In genomic region chr4:108303488-108304177, GRCh38 we compare ENCODE assay signal across 20 cellular contexts.
DNase-seq lines count a peak whose midpoint lies in the region; ATAC-seq and TF ChIP-seq lines count a peak whose summit lies in the region.
"Had no signal": no experiment of that assay in that cellular context is flagged by ENCODE, and none has a peak within 500 bp of the region (broad histone marks: within the 10 kb centered on the region; RNA-seq: fewer than 3 reads in every experiment).

No MANE protein-coding gene starts in this region.

- no peak overlapping the region for H3K4ac ChIP-seq in mesenchymal stem cell (ENCODE audit: low read depth in 1 of 2, low read length in 2 of 2)

- H3K27me3 ChIP-seq in brain microvascular endothelial cell (replicated peaks) (no peaks in the 10 kb centered on the region), mesenchymal stem cell (ENCODE audit: control insufficient read depth in 1 of 2, insufficient read depth in 1 of 2, low read length in 2 of 2) (no peaks in the 10 kb centered on the region)
- H3K27me3 ChIP-seq in effector memory CD4-positive, alpha-beta T cell (replicated peaks; ENCODE audit: control insufficient read depth, insufficient read depth, low read length, poor library complexity, severe bottlenecking) = no peaks in the 10 kb centered on the region
- H3K27me3 ChIP-seq: vagina had no signal

- H2BK15ac ChIP-seq in mesenchymal stem cell (ENCODE audit: low read depth, poor library complexity, severe bottlenecking) = no peak overlapping the region

- H3K14ac ChIP-seq in mesenchymal stem cell (ENCODE audit: low read length in 2 of 2) = no peak overlapping the region

- no peak overlapping the region for H3K23ac ChIP-seq in mesenchymal stem cell (ENCODE audit: low read length in 2 of 2)

- H2AK5ac ChIP-seq in mesenchymal stem cell (ENCODE audit: low read length, severe bottlenecking) = no peak overlapping the region

- H2BK120ac ChIP-seq in mesenchymal stem cell (ENCODE audit: low read depth, low read length) = no peak overlapping the region

- H4K91ac ChIP-seq in mesenchymal stem cell (ENCODE audit: low read length) = no peak overlapping the region

- H3K18ac ChIP-seq in mesenchymal stem cell (ENCODE audit: low read depth in 1 of 2, low read length in 2 of 2) = no peak overlapping the region

- in situ Hi-C loops in brain microvascular endothelial cell (cut with HindIII; ENCODE audit: low pct_ligation_motif_present, low sequenced_read_pairs) = no loop called here

- H3K9ac ChIP-seq in mesenchymal stem cell (ENCODE audit: low read length) = no peak overlapping the region

- no peak overlapping the region for H3K27ac ChIP-seq in brain microvascular endothelial cell
- no peak overlapping the region for H3K27ac ChIP-seq in mesenchymal stem cell (ENCODE audit: low read length, poor library complexity, severe bottlenecking)
- H3K27ac ChIP-seq in effector memory CD4-positive, alpha-beta T cell (ENCODE audit: insufficient read depth, low read length, poor library complexity, severe bottlenecking) = no peak overlapping the region
- H3K27ac ChIP-seq: vagina had no signal

- no peak for TF ChIP-seq CTCF in brain microvascular endothelial cell (IDR thresholded peaks at IDR 0.05; ENCODE audit: low read depth, low read length, missing control alignments)

- no peak overlapping the region for H3K4me2 ChIP-seq in mesenchymal stem cell (ENCODE audit: low read length, poor library complexity, severe bottlenecking)
- H3K4me2 ChIP-seq: smooth muscle cell had no signal

- H3K4me1 ChIP-seq in mesenchymal stem cell (ENCODE audit: control insufficient read depth, insufficient read depth, low read depth, low read length) = no peaks in the 10 kb centered on the region
- no peaks in the 10 kb centered on the region for H3K4me1 ChIP-seq in effector memory CD4-positive, alpha-beta T cell (ENCODE audit: control insufficient read depth, insufficient read depth, low read length, poor library complexity, severe bottlenecking)
- H3K4me1 ChIP-seq: vagina had no signal

- H3K36me3 ChIP-seq in brain microvascular endothelial cell (replicated peaks) (no peaks in the 10 kb centered on the region), mesenchymal stem cell (ENCODE audit: control insufficient read depth in 1 of 2, insufficient read depth in 2 of 2, low read depth in 1 of 2, low read length in 2 of 2) (no peaks in the 10 kb centered on the region)
- no peaks in the 10 kb centered on the region for H3K36me3 ChIP-seq in effector memory CD4-positive, alpha-beta T cell (ENCODE audit: control insufficient read depth, insufficient read depth, low read length)
- H3K36me3 ChIP-seq: vagina had no signal

- no peaks in the 10 kb centered on the region for H3K9me3 ChIP-seq in mesenchymal stem cell (ENCODE audit: control insufficient read depth, low read length)
- H3K9me3 ChIP-seq in effector memory CD4-positive, alpha-beta T cell (ENCODE audit: control insufficient read depth, low read length) = no peaks in the 10 kb centered on the region
- H3K9me3 ChIP-seq: vagina had no signal

- no peaks in the 10 kb centered on the region for H3K79me1 ChIP-seq in mesenchymal stem cell (replicated peaks; ENCODE audit: low read length, poor library complexity, severe bottlenecking)

- 88% methylated on average over 1 of the region's 5 CpGs for WGBS in mesenchymal stem cell

- no peak overlapping the region for H4K8ac ChIP-seq in mesenchymal stem cell (ENCODE audit: low read length)

- no peak overlapping the region for H2BK5ac ChIP-seq in mesenchymal stem cell (ENCODE audit: low read depth, low read length, poor library complexity, severe bottlenecking)

- no peak overlapping the region for H2AFZ ChIP-seq in mesenchymal stem cell (ENCODE audit: low read depth, low read length)

- DNase-seq in ELF-1 (ENCODE audit: low read depth, low spot score) (peak; percentile 8), LHCN-M2 (ENCODE audit: low read depth) (peak; percentile 61), brain microvascular endothelial cell (peak; percentile 1), mesenchymal stem cell (peak; percentile 7), NCI-H526 treated with DMSO at 0.1 percent for 48 hours (lab: John Stamatoyannopoulos, UW) (no peak), NCI-H510A treated with DMSO at 0.1 percent for 48 hours (lab: John Stamatoyannopoulos, UW) (no peak)
- no peak for DNase-seq in effector memory CD4-positive, alpha-beta T cell
- DNase-seq: activated CD4-positive, CD25-positive, alpha-beta regulatory T cell treated with anti-CD3 and anti-CD28 coated beads, Interleukin-2, amount 50 U/mL, for 72 hours; DMS79; GOT3; KG1; left cardiac atrium; NCI-H1694 treated with DMSO at 0.1 percent for 48 hours; NCI-H526; T-helper 1 cell had no signal

- no peak overlapping the region for H2BK12ac ChIP-seq in mesenchymal stem cell (ENCODE audit: low read length in 2 of 2)

- no peak for ATAC-seq in GM18867 (IDR thresholded peaks at IDR 0.05; ENCODE audit: unreplicated experiment)
- ATAC-seq: activated naive CD4-positive, alpha-beta T cell treated with anti-CD3 and anti-CD28 coated beads, Interleukin-2, amount 50 U/mL, for 72 hours; left cardiac atrium; Panc1 had no signal

- H3K4me3 ChIP-seq in brain microvascular endothelial cell (ENCODE audit: low read depth, low read length) = no peak overlapping the region
- H3K4me3 ChIP-seq in mesenchymal stem cell (ENCODE audit: insufficient read depth in 1 of 2, low read depth in 1 of 2, low read length in 2 of 2) = no peak overlapping the region
- no peak overlapping the region for H3K4me3 ChIP-seq in effector memory CD4-positive, alpha-beta T cell (ENCODE audit: insufficient read depth, low read depth, low read length, poor library complexity, severe bottlenecking)
- H3K4me3 ChIP-seq: smooth muscle cell, vagina had no signal

Comparison
In these comparisons a context has a peak if more than half of its experiments do, and no peak if none do; other contexts are left out.
1. DNase-seq: peak in ELF-1 (single experiment), LHCN-M2 (single experiment), brain microvascular endothelial cell (single experiment) and mesenchymal stem cell (single experiment); none in effector memory CD4-positive, alpha-beta T cell (0 of 3), NCI-H526 treated with DMSO at 0.1 percent for 48 hours (single experiment) and NCI-H510A treated with DMSO at 0.1 percent for 48 hours (single experiment).